ENCODE assay signal across 20 cellular contexts in the genomic region with DNA sequence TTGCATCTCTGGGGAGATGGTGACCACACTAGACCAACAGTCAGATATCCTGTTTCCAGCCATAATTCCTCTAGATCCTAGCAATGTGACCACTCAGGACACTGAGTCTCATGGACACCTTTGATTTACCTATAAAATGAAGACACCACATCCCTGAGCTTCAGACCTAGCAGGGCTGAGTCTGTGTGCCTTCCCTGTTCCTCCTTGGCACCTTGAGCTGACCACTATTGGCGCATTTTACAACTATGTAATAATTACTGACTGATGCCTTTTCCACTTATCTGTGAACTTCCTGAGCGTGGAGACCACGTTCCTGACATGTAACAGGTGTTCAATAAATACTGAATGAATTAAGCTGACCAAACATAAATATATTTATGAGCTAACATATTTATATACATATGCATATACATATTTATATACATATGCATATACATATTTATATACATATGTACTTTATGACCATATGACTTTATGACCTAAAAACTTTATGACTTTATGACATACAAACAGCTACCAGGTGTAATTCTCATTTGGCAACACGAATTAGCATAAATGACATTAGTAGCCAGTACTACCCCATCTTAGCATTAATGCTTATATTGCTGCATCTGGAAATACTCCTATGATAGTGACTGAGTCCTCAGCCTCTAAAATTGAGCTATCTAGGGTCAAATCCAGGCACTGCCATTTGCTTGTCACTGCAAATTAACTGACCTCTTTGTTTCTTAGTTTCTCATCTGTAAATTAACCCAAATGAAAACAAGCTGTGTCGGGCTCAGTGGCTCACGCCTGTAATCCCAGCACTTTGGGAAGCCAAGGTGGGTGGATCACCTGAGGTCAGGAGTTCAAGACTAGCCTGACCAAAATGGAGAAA.
"Had no signal": no experiment of that assay in that cellular context is flagged by ENCODE, and none has a peak within 500 bp of the region (broad histone marks: within the 10 kb centered on the region; RNA-seq: fewer than 3 reads in every experiment).

No MANE protein-coding gene starts in this region.

- H3K4me1 Mint-ChIP-seq: naive thymus-derived CD8-positive, alpha-beta T cell; stimulated activated naive CD8-positive, alpha-beta T cell treated with anti-CD3 and anti-CD28 coated beads, Interleukin-15, amount 100 ng/mL, for 72 hours had no signal

- H3K27me3 Mint-ChIP-seq: naive thymus-derived CD8-positive, alpha-beta T cell; type B pancreatic cell had no signal

- H3K27ac Mint-ChIP-seq: naive thymus-derived CD8-positive, alpha-beta T cell; stimulated activated naive CD8-positive, alpha-beta T cell treated with anti-CD3 and anti-CD28 coated beads, Interleukin-15, amount 100 ng/mL, for 72 hours; type B pancreatic cell had no signal

- H3K36me3 Mint-ChIP-seq: naive thymus-derived CD8-positive, alpha-beta T cell; type B pancreatic cell had no signal

- H3K9me3 Mint-ChIP-seq: naive thymus-derived CD8-positive, alpha-beta T cell; stimulated activated naive CD8-positive, alpha-beta T cell treated with anti-CD3 and anti-CD28 coated beads, Interleukin-15, amount 100 ng/mL, for 72 hours; type B pancreatic cell had no signal

- H3K4me3 ChIP-seq: dorsolateral prefrontal cortex, pancreas, smooth muscle cell, tibial artery had no signal

- DNase-seq: cortex of kidney; dorsolateral prefrontal cortex; effector CD4-positive, alpha-beta T cell; mesenchymal stem cell; midbrain; naive thymus-derived CD8-positive, alpha-beta T cell; occipital lobe; pancreas; retina; stimulated activated CD4-positive, alpha-beta T cell treated with anti-CD3 and anti-CD28 coated beads, Interleukin-12 subunit alpha, Interleukin-12 subunit beta, amount 100 ng/mL, for 4 hours; stimulated activated CD4-positive, alpha-beta T cell treated with anti-CD3 and anti-CD28 coated beads, Interleukin-1b, Interleukin-23, amount 100 ng/mL, for 48 hours; stimulated activated CD4-positive, alpha-beta T cell treated with anti-CD3 and anti-CD28 coated beads, Interleukin-4, amount 100 ng/mL, for 1 hour; stimulated activated CD8-positive, alpha-beta memory T cell treated with anti-CD3 and anti-CD28 coated beads, Interleukin-4, amount 100 ng/mL, for 48 hours; stimulated activated naive CD4-positive, alpha-beta T cell; stimulated activated naive CD8-positive, alpha-beta T cell treated with anti-CD3 and anti-CD28 coated beads, Interleukin-15, amount 100 ng/mL, for 72 hours; tibial artery had no signal

- H3K4me3 Mint-ChIP-seq: naive thymus-derived CD8-positive, alpha-beta T cell; stimulated activated naive CD8-positive, alpha-beta T cell treated with anti-CD3 and anti-CD28 coated beads, Interleukin-15, amount 100 ng/mL, for 72 hours; type B pancreatic cell had no signal

- H3K27me3 ChIP-seq: dorsolateral prefrontal cortex, pancreas, tibial artery had no signal

- H3K27ac ChIP-seq: pancreas, tibial artery had no signal

- H3K9me3 ChIP-seq: pancreas, tibial artery had no signal

- ATAC-seq: left lobe of liver; naive thymus-derived CD8-positive, alpha-beta T cell; pancreas; sciatic nerve; stimulated activated naive CD8-positive, alpha-beta T cell treated with anti-CD3 and anti-CD28 coated beads, Interleukin-15, amount 100 ng/mL, for 72 hours had no signal

- H3K36me3 ChIP-seq: pancreas, tibial artery had no signal

- H3K4me1 ChIP-seq: pancreas, tibial artery had no signal
